17 cellular contexts compared by ENCODE assay signal in the genomic region with DNA sequence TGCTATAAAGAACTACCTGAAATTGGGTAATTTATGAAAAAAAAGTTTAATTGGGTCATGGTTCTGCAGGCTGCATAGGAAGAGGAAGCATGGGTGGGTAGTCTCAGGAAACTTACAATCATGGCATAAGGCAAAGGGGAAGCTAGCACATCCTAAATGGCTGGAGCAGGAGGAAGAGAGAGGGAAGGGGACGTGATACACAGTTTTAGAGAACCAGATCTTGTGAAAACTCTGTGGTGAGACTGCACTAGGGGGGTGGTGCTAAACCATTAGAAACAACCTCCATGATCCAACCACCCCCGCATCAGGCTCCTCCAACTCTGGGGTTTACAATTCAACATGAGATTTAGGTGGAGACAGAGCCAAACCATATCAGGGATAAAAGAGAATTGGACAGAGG.
DNase-seq lines count a peak whose midpoint lies in the region; ATAC-seq and TF ChIP-seq lines count a peak whose summit lies in the region.
"Had no signal": no experiment of that assay in that cellular context is flagged by ENCODE, and none has a peak within 500 bp of the region (broad histone marks: within the 10 kb centered on the region; RNA-seq: fewer than 3 reads in every experiment).

No MANE protein-coding gene starts in this region.

- no peaks in the 10 kb centered on the region for H3K4me1 Mint-ChIP-seq in activated CD4-positive, alpha-beta T cell treated with anti-CD3 and anti-CD28 coated beads, Interleukin-2, amount 10 ng/mL, durations not matched to agents 24 days and 14 days
- H3K4me1 Mint-ChIP-seq: B cell, CD14-positive monocyte, GM23338 had no signal

- H3K9ac ChIP-seq in DND-41 (ENCODE audit: low read depth, low read length) = no peak overlapping the region

- H3K27ac Mint-ChIP-seq in activated CD4-positive, alpha-beta T cell treated with anti-CD3 and anti-CD28 coated beads, Interleukin-2, amount 10 ng/mL, durations not matched to agents 24 days and 14 days = no peak overlapping the region
- H3K27ac Mint-ChIP-seq: B cell; CD14-positive monocyte; CD8-positive, alpha-beta T cell; GM23338 had no signal

- no peaks in the 10 kb centered on the region for H3K79me2 ChIP-seq in ACC112 (ENCODE audit: control insufficient read depth, insufficient read depth, low read length, unreplicated experiment)
- no peaks in the 10 kb centered on the region for H3K79me2 ChIP-seq in DND-41 (ENCODE audit: insufficient read depth, low read length)

- H3K4me3 ChIP-seq in ACC112 (ENCODE audit: low read depth, low read length) (no peak overlapping the region), DND-41 (ENCODE audit: low read depth in 1 of 2, low read length in 2 of 2) (no peak overlapping the region)
- H3K4me3 ChIP-seq: GM23338 had no signal

- H3K4me1 ChIP-seq in ACC112 (ENCODE audit: control insufficient read depth, insufficient read depth, low read length, unreplicated experiment) (no peaks in the 10 kb centered on the region), DND-41 (ENCODE audit: insufficient read depth, low read length) (peaks cover 27% of the 10 kb centered on the region)

- no peaks in the 10 kb centered on the region for H3K27me3 Mint-ChIP-seq in activated CD4-positive, alpha-beta T cell treated with anti-CD3 and anti-CD28 coated beads, Interleukin-2, amount 10 ng/mL, durations not matched to agents 24 days and 14 days
- H3K27me3 Mint-ChIP-seq: B cell had no signal

- peak overlapping the region; percentile 38 for H2AFZ ChIP-seq in ACC112 (ENCODE audit: low read length, unreplicated experiment)
- peak overlapping the region; percentile 14 for H2AFZ ChIP-seq in DND-41 (ENCODE audit: low read depth, low read length)
- H2AFZ ChIP-seq: GM23338 had no signal

- H3K9me3 ChIP-seq in DND-41 (ENCODE audit: insufficient read depth, low read length, severe bottlenecking) = peaks cover 14% of the 10 kb centered on the region

- no peak for DNase-seq in DND-41
- peak; percentile 27 for DNase-seq in MV-4-11 (lab: John Stamatoyannopoulos, UW)
- DNase-seq in SKM-1 treated with dmso at 0.1 percent for 144 hours (lab: John Stamatoyannopoulos, UW; ENCODE audit: unreplicated experiment) = peak; percentile 56
- DNase-seq in amniotic stem cell (lab: John Stamatoyannopoulos, UW) = no peak
- DNase-seq in RKO (ENCODE audit: low spot score) = no peak
- no peak for DNase-seq in activated CD4-positive, alpha-beta T cell treated with anti-CD3 and anti-CD28 coated beads, Interleukin-2, amount 10 ng/mL, durations not matched to agents 24 days and 14 days
- DNase-seq: 8988T; ACHN; CD8-positive, alpha-beta T cell; COR-L47; H7; IMR-90 had no signal

- H3K4me3 Mint-ChIP-seq in activated CD4-positive, alpha-beta T cell treated with anti-CD3 and anti-CD28 coated beads, Interleukin-2, amount 10 ng/mL, durations not matched to agents 24 days and 14 days = no peak overlapping the region
- H3K4me3 Mint-ChIP-seq: B cell; CD14-positive monocyte; CD8-positive, alpha-beta T cell; GM23338 had no signal

- ATAC-seq in DND-41 (ENCODE audit: insufficient read depth, low read depth) (no peak), GM19351 (IDR thresholded peaks at IDR 0.05; ENCODE audit: unreplicated experiment) (no peak)
- ATAC-seq: CD8-positive, alpha-beta T cell; GM23338 had no signal

- H3K27me3 ChIP-seq in ACC112 (ENCODE audit: insufficient read depth, low read length) (no peaks in the 10 kb centered on the region), DND-41 (ENCODE audit: insufficient read depth, low read length, poor library complexity) (no peaks in the 10 kb centered on the region)

- no peaks in the 10 kb centered on the region for H4K20me1 ChIP-seq in DND-41 (ENCODE audit: insufficient read depth, low read length)

- H3K9me3 Mint-ChIP-seq in activated CD4-positive, alpha-beta T cell treated with anti-CD3 and anti-CD28 coated beads, Interleukin-2, amount 10 ng/mL, durations not matched to agents 24 days and 14 days = no peaks in the 10 kb centered on the region
- H3K9me3 Mint-ChIP-seq: GM23338 had no signal

- H3K27ac ChIP-seq in ACC112 (ENCODE audit: low read depth, low read length) (no peak overlapping the region), DND-41 (ENCODE audit: low read length) (no peak overlapping the region)

- intact Hi-C loops in activated CD4-positive, alpha-beta T cell treated with anti-CD3 and anti-CD28 coated beads, Interleukin-2, amount 10 ng/mL, durations not matched to agents 24 days and 14 days (cut with micrococcal nuclease) = no loop called here

- H3K36me3 ChIP-seq in ACC112 (ENCODE audit: insufficient read depth, low read length) = no peaks in the 10 kb centered on the region
- H3K36me3 ChIP-seq in DND-41 (ENCODE audit: insufficient read depth, low read length) = no peaks in the 10 kb centered on the region

- H3K4me2 ChIP-seq in DND-41 (ENCODE audit: insufficient read depth, low read length) = no peak overlapping the region
- H3K4me2 ChIP-seq: GM23338 had no signal

- H3K36me3 Mint-ChIP-seq in activated CD4-positive, alpha-beta T cell treated with anti-CD3 and anti-CD28 coated beads, Interleukin-2, amount 10 ng/mL, durations not matched to agents 24 days and 14 days (ENCODE audit: low read depth) = no peaks in the 10 kb centered on the region
- H3K36me3 Mint-ChIP-seq: CD14-positive monocyte; CD8-positive, alpha-beta T cell had no signal

- no peak for TF ChIP-seq CTCF in DND-41 (IDR thresholded peaks at IDR 0.05; ENCODE audit: borderline replicate concordance, extremely low read depth, low read length, poor library complexity, severe bottlenecking)

Comparison
In these comparisons a context has a peak if more than half of its experiments do, and no peak if none do; other contexts are left out.
1. DNase-seq: peak in MV-4-11 (single experiment) and SKM-1 treated with dmso at 0.1 percent for 144 hours (single experiment); none in DND-41 (single experiment), amniotic stem cell (single experiment), RKO (single experiment) and activated CD4-positive, alpha-beta T cell treated with anti-CD3 and anti-CD28 coated beads, Interleukin-2, amount 10 ng/mL, durations not matched to agents 24 days and 14 days (single experiment).